ENCODE assay signal across 22 cellular contexts in the genomic region with DNA sequence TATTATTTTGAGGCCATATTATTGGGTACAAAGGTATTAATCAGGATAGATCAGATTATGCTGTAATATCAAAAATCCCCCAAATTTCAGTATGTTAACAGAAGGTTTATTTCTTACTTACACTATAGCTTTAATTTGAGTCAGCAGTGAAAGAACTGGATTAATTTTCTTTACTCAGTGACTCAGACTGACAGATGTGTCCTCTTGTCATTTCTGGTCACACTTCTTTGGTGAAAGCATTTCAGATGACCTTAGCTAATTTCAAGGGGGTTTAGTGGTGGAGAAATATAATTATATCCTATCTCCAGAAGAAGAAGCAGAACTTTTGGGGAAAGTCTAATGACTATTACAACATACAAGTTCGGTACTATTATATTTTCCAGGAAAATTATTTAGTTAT.
"Had no signal": no experiment of that assay in that cellular context is flagged by ENCODE, and none has a peak within 500 bp of the region (broad histone marks: within the 10 kb centered on the region; RNA-seq: fewer than 3 reads in every experiment).

No MANE protein-coding gene starts in this region.

- DNase-seq: cortex of kidney; effector memory CD4-positive, alpha-beta T cell; esophagus squamous epithelium; foreskin keratinocyte; head of caudate nucleus; left colon; left ventricle myocardium superior; mesenchymal stem cell; midbrain; naive B cell; occipital lobe; stimulated activated CD4-positive, alpha-beta T cell treated with anti-CD3 and anti-CD28 coated beads, Interleukin-2, amount 100 ng/mL, for 24 hours; stimulated activated CD4-positive, alpha-beta T cell treated with anti-CD3 and anti-CD28 coated beads, Interleukin-4, amount 100 ng/mL, for 4 hours; stimulated activated naive CD4-positive, alpha-beta T cell treated with Interleukin-2 at 50 U/mL for 16 hours; thyroid gland had no signal

- H3K27me3 ChIP-seq: esophagus squamous epithelium, foreskin keratinocyte, hepatocyte, suprapubic skin, thyroid gland had no signal

- H3K36me3 ChIP-seq: esophagus squamous epithelium, suprapubic skin, thyroid gland had no signal

- H3K4me3 ChIP-seq: esophagus squamous epithelium, hepatocyte, lung, skin epidermis, suprapubic skin, thyroid gland had no signal

- H3K9me3 ChIP-seq: esophagus squamous epithelium, suprapubic skin, thyroid gland had no signal

- H3K79me2 ChIP-seq: hepatocyte, parathyroid adenoma had no signal

- ATAC-seq: foreskin keratinocyte, left colon, left ventricle myocardium superior, sciatic nerve had no signal

- H2AFZ ChIP-seq: hepatocyte, parathyroid adenoma had no signal

- H3K9ac ChIP-seq: parathyroid adenoma had no signal

- H3K4me1 ChIP-seq: esophagus squamous epithelium, foreskin keratinocyte, parathyroid adenoma, suprapubic skin, thyroid gland had no signal

- H3K4me2 ChIP-seq: hepatocyte had no signal

- H3K27ac ChIP-seq: epithelial cell of prostate, esophagus squamous epithelium, foreskin keratinocyte, hepatocyte, parathyroid adenoma, skin epidermis, suprapubic skin, thyroid gland had no signal
